13 cellular contexts compared by ENCODE assay signal in the genomic region with DNA sequence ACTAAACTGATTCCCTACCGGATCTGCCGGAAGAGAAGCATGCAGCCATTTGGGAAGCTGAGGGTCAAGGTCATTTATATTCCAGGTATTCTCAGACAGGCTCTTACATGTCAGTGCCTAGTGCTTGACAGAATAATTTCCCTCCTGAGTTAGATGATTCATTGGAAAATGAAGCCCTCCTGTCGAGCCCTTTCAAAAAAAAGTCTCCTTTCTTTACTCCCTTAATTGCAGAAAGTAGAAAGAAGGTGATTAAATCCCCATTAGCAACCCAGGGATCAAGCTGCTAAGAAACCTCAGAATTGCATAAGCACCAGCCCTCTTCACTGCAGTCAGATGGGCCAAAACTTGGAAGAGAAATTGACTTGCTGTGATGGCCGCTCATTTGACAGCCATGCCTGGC.
DNase-seq lines count a peak whose midpoint lies in the region; ATAC-seq and TF ChIP-seq lines count a peak whose summit lies in the region.
"Had no signal": no experiment of that assay in that cellular context is flagged by ENCODE, and none has a peak within 500 bp of the region (broad histone marks: within the 10 kb centered on the region; RNA-seq: fewer than 3 reads in every experiment).

No MANE protein-coding gene starts in this region.

- CTCF ChIA-PET in activated CD4-positive, alpha-beta memory T cell treated with anti-CD3 and anti-CD28 coated beads, Interleukin-2, amount 10 ng/mL, durations not matched to agents 7 days and 5 days (lab: Charles Lee): interaction anchor here (6.3 to 9.2 kb wide), 2 partner anchors 159 to 168 kb away, joined by 54 to 153 read pairs; no protein-coding TSS in a partner anchor

- H3K27me3 ChIP-seq in neutrophil (no peaks in the 10 kb centered on the region), right lobe of liver (no peaks in the 10 kb centered on the region), stomach (no peaks in the 10 kb centered on the region)

- POLR2A ChIA-PET in activated CD4-positive, alpha-beta memory T cell treated with anti-CD3 and anti-CD28 coated beads, Interleukin-2, amount 10 ng/mL, durations not matched to agents 7 days and 5 days (lab: Charles Lee): interaction anchor here (1.3 to 6.0 kb wide), 3 partner anchors 76 to 208 kb away, joined by 3 to 83 read pairs (median 4); a partner anchor contains a TSS

- no peaks in the 10 kb centered on the region for H3K27me3 Mint-ChIP-seq in T-helper 2 cell treated with Interferon-gamma antibody and Interleukin-4, amounts not matched to agents 5 μg/mL and 100 μg/mL, for 36 hours (ENCODE audit: low read depth)
- H3K27me3 Mint-ChIP-seq in activated CD4-positive, alpha-beta memory T cell treated with anti-CD3 and anti-CD28 coated beads, Interleukin-2, amount 10 ng/mL, durations not matched to agents 7 days and 5 days: no peaks in the 10 kb centered on the region

- 66% methylated on average over 4 of the region's 4 CpGs for WGBS in right lobe of liver (ENCODE audit: insufficient coverage, low coverage, low lambda C conversion rate, missing lambda C conversion rate)
- WGBS in stomach, 5 donors: 85 to 95% (median 89%) methylated on average over 4 of the region's 4 CpGs

- H3K36me3 ChIP-seq in neutrophil: peaks cover 98% of the 10 kb centered on the region
- no peaks in the 10 kb centered on the region for H3K36me3 ChIP-seq in right lobe of liver
- H3K36me3 ChIP-seq in stomach: peaks cover 0 to 54% (median 30%) of the 10 kb centered on the region in 4 donors

- peaks cover 62 to 72% of the 10 kb centered on the region in 2 experiments for H3K4me1 ChIP-seq in neutrophil (ENCODE audit: control insufficient read depth in 1 of 2, insufficient read depth in 1 of 2, low read depth in 1 of 2, low read length in 1 of 2)
- peaks cover 0 to 5% (median 0%) of the 10 kb centered on the region in 4 donors for H3K4me1 ChIP-seq in right lobe of liver
- H3K4me1 ChIP-seq in stomach: peaks cover 11 to 38% (median 23%) of the 10 kb centered on the region in 4 donors

- peaks cover 73% of the 10 kb centered on the region for H3K4me1 Mint-ChIP-seq in T-helper 2 cell treated with Interferon-gamma antibody and Interleukin-4, amounts not matched to agents 5 μg/mL and 100 μg/mL, for 36 hours (ENCODE audit: low read depth)
- peaks cover 82% of the 10 kb centered on the region for H3K4me1 Mint-ChIP-seq in activated CD4-positive, alpha-beta memory T cell treated with anti-CD3 and anti-CD28 coated beads, Interleukin-2, amount 10 ng/mL, durations not matched to agents 7 days and 5 days

- intact Hi-C loops in right lobe of liver (cut with DNase I): loop anchor here in 1 of 2 donors (5.0 kb wide), 1 partner anchor 208 kb away; no protein-coding TSS in a partner anchor
- intact Hi-C loops in stomach (cut with DNase I; ENCODE audit: low total_unique reads): loop anchor here (10.0 kb wide), 1 partner anchor 155 kb away; no protein-coding TSS in a partner anchor

- no peak for TF ChIP-seq EP300 in stomach (IDR thresholded peaks at IDR 0.05)

- DNase-seq in T-helper 2 cell treated with Interferon-gamma antibody and Interleukin-4, amounts not matched to agents 5 μg/mL and 100 μg/mL, for 36 hours (ENCODE audit: low spot score): no peak
- no peak for DNase-seq in T-helper 2 cell
- DNase-seq in NCI-H1417 (lab: John Stamatoyannopoulos, UW): peak; percentile 59 to 91 (median 81)
- no peak for DNase-seq in activated CD4-positive, alpha-beta memory T cell treated with anti-CD3 and anti-CD28 coated beads, Interleukin-2, amount 10 ng/mL, durations not matched to agents 7 days and 5 days
- DNase-seq in right lobe of liver: no peak
- DNase-seq in stomach: no peak
- no peak for DNase-seq in AG08395 (ENCODE audit: low spot score)
- DNase-seq: cortex of kidney; kidney; NCI-H1048; stimulated activated CD8-positive, alpha-beta memory T cell treated with anti-CD3 and anti-CD28 coated beads, Interleukin-4, amount 100 ng/mL, for 48 hours had no signal

- H3K9me3 Mint-ChIP-seq in T-helper 2 cell treated with Interferon-gamma antibody and Interleukin-4, amounts not matched to agents 5 μg/mL and 100 μg/mL, for 36 hours: no peaks in the 10 kb centered on the region
- no peaks in the 10 kb centered on the region for H3K9me3 Mint-ChIP-seq in activated CD4-positive, alpha-beta memory T cell treated with anti-CD3 and anti-CD28 coated beads, Interleukin-2, amount 10 ng/mL, durations not matched to agents 7 days and 5 days
- H3K9me3 Mint-ChIP-seq: nephron had no signal

- no peak for ATAC-seq in right lobe of liver

- peaks cover 77% of the 10 kb centered on the region for H3K36me3 Mint-ChIP-seq in T-helper 2 cell treated with Interferon-gamma antibody and Interleukin-4, amounts not matched to agents 5 μg/mL and 100 μg/mL, for 36 hours (ENCODE audit: low read depth)
- H3K36me3 Mint-ChIP-seq in activated CD4-positive, alpha-beta memory T cell treated with anti-CD3 and anti-CD28 coated beads, Interleukin-2, amount 10 ng/mL, durations not matched to agents 7 days and 5 days (ENCODE audit: low read depth): peaks cover 89% of the 10 kb centered on the region

- TF ChIP-seq POLR2A in right lobe of liver (IDR thresholded peaks at IDR 0.05) (no peak), stomach (IDR thresholded peaks at IDR 0.05) (no peak)

- H3K27ac ChIP-seq in neutrophil (peak overlapping the region; percentile 97), right lobe of liver (no peak overlapping the region), stomach (peak overlapping the region in 1 of 5 donors; percentile 84)

- H3K4me3 ChIP-seq in neutrophil (ENCODE audit: low read depth in 1 of 2, low read length in 1 of 2) (peak overlapping the region in 1 of 2 experiments; percentile 45), right lobe of liver (no peak overlapping the region), stomach (no peak overlapping the region)

- TF ChIP-seq CTCF in neutrophil (IDR thresholded peaks at IDR 0.05) (no peak), right lobe of liver (IDR thresholded peaks at IDR 0.05) (no peak), stomach (IDR thresholded peaks at IDR 0.05) (no peak)

- H3K4me3 Mint-ChIP-seq in T-helper 2 cell treated with Interferon-gamma antibody and Interleukin-4, amounts not matched to agents 5 μg/mL and 100 μg/mL, for 36 hours: peak overlapping the region; percentile 75
- no peak overlapping the region for H3K4me3 Mint-ChIP-seq in activated CD4-positive, alpha-beta memory T cell treated with anti-CD3 and anti-CD28 coated beads, Interleukin-2, amount 10 ng/mL, durations not matched to agents 7 days and 5 days
- H3K4me3 Mint-ChIP-seq: nephron had no signal

- H3K9me3 ChIP-seq in neutrophil (peaks cover 5% of the 10 kb centered on the region), right lobe of liver (no peaks in the 10 kb centered on the region), stomach (no peaks in the 10 kb centered on the region)

- H3K27ac Mint-ChIP-seq in T-helper 2 cell treated with Interferon-gamma antibody and Interleukin-4, amounts not matched to agents 5 μg/mL and 100 μg/mL, for 36 hours: peak overlapping the region; percentile 29
- peak overlapping the region; percentile 90 for H3K27ac Mint-ChIP-seq in activated CD4-positive, alpha-beta memory T cell treated with anti-CD3 and anti-CD28 coated beads, Interleukin-2, amount 10 ng/mL, durations not matched to agents 7 days and 5 days
- H3K27ac Mint-ChIP-seq: nephron had no signal

Comparison
In these comparisons a context has a peak if more than half of its experiments do, and no peak if none do; other contexts are left out.
1. DNase-seq: peak in NCI-H1417 (3 of 3); none in T-helper 2 cell treated with Interferon-gamma antibody and Interleukin-4, amounts not matched to agents 5 μg/mL and 100 μg/mL, for 36 hours (single experiment), T-helper 2 cell (0 of 5), activated CD4-positive, alpha-beta memory T cell treated with anti-CD3 and anti-CD28 coated beads, Interleukin-2, amount 10 ng/mL, durations not matched to agents 7 days and 5 days (single experiment), right lobe of liver (0 of 3), stomach (single experiment) and AG08395 (single experiment).